In genomic region chr22:29312218-29313125, GRCh38 we compare ENCODE assay signal across 12 cellular contexts. TPM values are rescaled to one million over a fixed set of nuclear protein-coding genes. Genes with fewer than 3 reads are reported as not detected.
DNase-seq lines count a peak whose midpoint lies in the region; ATAC-seq, FAIRE-seq and TF ChIP-seq lines count a peak whose summit lies in the region.
"Had no signal": no experiment of that assay in that cellular context is flagged by ENCODE, and none has a peak within 500 bp of the region (broad histone marks: within the 10 kb centered on the region; RNA-seq: fewer than 3 reads in every experiment).

No MANE protein-coding gene starts in this region.

- H3K4me1 Mint-ChIP-seq in T-helper 17 cell = peaks cover 29% of the 10 kb centered on the region

- H3K27ac Mint-ChIP-seq in T-helper 17 cell = peak overlapping the region; percentile 2

- H3K9ac ChIP-seq in kidney (ENCODE audit: low read length in 2 of 2) = no peak overlapping the region

- WGBS in spleen, 5 donors = 86 to 96% (median 90%) methylated on average over 24 to 25 of the region's 25 CpGs

- no peak for TF ChIP-seq POLR2A in spleen (IDR thresholded peaks at IDR 0.05)

- no peaks in the 10 kb centered on the region for H3K36me3 Mint-ChIP-seq in T-helper 17 cell (ENCODE audit: low read depth)

- ATAC-seq in T-helper 17 cell (no peak), GM18868 (IDR thresholded peaks at IDR 0.05; ENCODE audit: unreplicated experiment) (no peak)

- H3K9me3 ChIP-seq in T-helper 17 cell (ENCODE audit: control insufficient read depth, low read length, poor library complexity, severe bottlenecking) = no peaks in the 10 kb centered on the region
- no peaks in the 10 kb centered on the region for H3K9me3 ChIP-seq in kidney (ENCODE audit: control insufficient read depth in 1 of 2, low read length in 2 of 2)
- no peaks in the 10 kb centered on the region for H3K9me3 ChIP-seq in spleen
- H3K9me3 ChIP-seq: pancreas had no signal

- intact Hi-C loops in kidney (cut with DNase I) = no loop called here
- intact Hi-C loops in spleen (cut with DNase I; ENCODE audit: low total_unique reads) = no loop called here

- H3K4me3 Mint-ChIP-seq in T-helper 17 cell = peak overlapping the region; percentile 31

- no peak for FAIRE-seq in kidney (lab: Jason Lieb, UNC)
- FAIRE-seq: bronchial epithelial cell, pancreas had no signal

- H3K27ac ChIP-seq in kidney (ENCODE audit: low read depth in 2 of 2, low read length in 2 of 2) = no peak overlapping the region
- H3K27ac ChIP-seq in spleen = no peak overlapping the region
- H3K27ac ChIP-seq: pancreas had no signal

- peaks cover 41% of the 10 kb centered on the region for H3K27me3 Mint-ChIP-seq in T-helper 17 cell

- no peak overlapping the region for H3K4me3 ChIP-seq in kidney (ENCODE audit: low read length in 2 of 2)
- no peak overlapping the region for H3K4me3 ChIP-seq in spleen
- H3K4me3 ChIP-seq: pancreas had no signal

- TF ChIP-seq CTCF in kidney (IDR thresholded peaks at IDR 0.05; ENCODE audit: borderline replicate concordance, extremely low read depth, insufficient read depth) (no peak), spleen (IDR thresholded peaks at IDR 0.05 in 8 of 11, conservative IDR thresholded peaks at IDR 0.05 in 3 of 11) (no peak)

- peaks cover 8 to 41% of the 10 kb centered on the region in 2 donors for H3K4me1 ChIP-seq in kidney (ENCODE audit: control insufficient read depth in 1 of 2, insufficient read depth in 1 of 2, low read depth in 1 of 2, low read length in 2 of 2)
- peaks cover 32 to 88% (median 74%) of the 10 kb centered on the region in 6 donors for H3K4me1 ChIP-seq in spleen

- H3K36me3 ChIP-seq in kidney (ENCODE audit: control insufficient read depth in 1 of 2, insufficient read depth in 2 of 2, low read length in 2 of 2) = no peaks in the 10 kb centered on the region
- peaks cover 0 to 10% (median 0%) of the 10 kb centered on the region in 6 donors for H3K36me3 ChIP-seq in spleen
- H3K36me3 ChIP-seq: pancreas had no signal

- peaks cover 0 to 79% (median 50%) of the 10 kb centered on the region in 7 donors for H3K27me3 ChIP-seq in spleen (replicated peaks in 1 of 7)

- DNase-seq in activated CD8-positive, alpha-beta memory T cell treated with anti-CD3 and anti-CD28 coated beads, Interleukin-2, amount 50 U/mL, for 48 hours = peak; percentile 53
- DNase-seq in activated CD8-positive, alpha-beta memory T cell treated with anti-CD3 and anti-CD28 coated beads, Interleukin-2, amount 50 U/mL, for 4 hours = no peak
- DNase-seq in T-helper 17 cell = no peak
- peak; percentile 58 for DNase-seq in kidney
- peak; percentile 72 for DNase-seq in spleen
- DNase-seq in islet precursor cell = no peak
- DNase-seq in putamen (ENCODE audit: low spot score) = no peak
- DNase-seq: GDM1 had no signal

RNA-seq across cellular contexts. Expression of gene RASL10A, which starts 3.0 kb away (rescaled TPM):
- under 1 TPM in 1 of 2 donors, not detected in 1; 0.92 TPM for total RNA-seq in T-helper 17 cell
- 1.2 TPM for total RNA-seq in kidney
- polyA plus RNA-seq in kidney (ENCODE audit: insufficient read depth, low read depth, low replicate concordance) = 0.73 TPM
- 1 to 10 TPM in 5 of 7 donors, under 1 TPM in 2; 0.54 to 4.6 (median 2.0) TPM for total RNA-seq in spleen
- 1 to 10 TPM; 1.8 to 6.1 (median 2.9) TPM for polyA plus RNA-seq in spleen
- total RNA-seq: bronchial epithelial cell, NCI-H460 had no signal

RNA-seq across cellular contexts. Expression of gene GAS2L1, which starts 6.0 kb away (rescaled TPM):
- total RNA-seq in T-helper 17 cell (10 to 100 TPM in 1 of 2 donors, 1 to 10 TPM in 1; 2.5 to 32.6 TPM), kidney (27.2 TPM), spleen (10 to 100 TPM; 13.8 to 41.5 (median 35.4) TPM)
- polyA plus RNA-seq in kidney (ENCODE audit: insufficient read depth, low read depth, low replicate concordance) (24.2 TPM), spleen (10 to 100 TPM in 1 of 3 donors, 1 to 10 TPM in 2; 7.0 to 21.7 (median 8.5) TPM)

RNA-seq across cellular contexts. Expression of gene EWSR1, which starts 44.4 kb away (rescaled TPM):
- total RNA-seq in T-helper 17 cell = 100 to 1,000 TPM; 323 to 335 TPM
- total RNA-seq in kidney = 214 TPM
- 124 TPM for polyA plus RNA-seq in kidney (ENCODE audit: insufficient read depth, low read depth, low replicate concordance)
- total RNA-seq in spleen = 100 to 1,000 TPM; 181 to 282 (median 266) TPM
- 100 to 1,000 TPM; 127 to 207 (median 204) TPM for polyA plus RNA-seq in spleen

RNA-seq across cellular contexts. Expression of gene RHBDD3, which starts 44.7 kb away (rescaled TPM):
- total RNA-seq in T-helper 17 cell (10 to 100 TPM; 11.3 to 15.9 TPM), kidney (19.2 TPM), spleen (10 to 100 TPM; 17.6 to 45.8 (median 24.7) TPM)
- polyA plus RNA-seq in kidney (ENCODE audit: insufficient read depth, low read depth, low replicate concordance) (26.3 TPM), spleen (10 to 100 TPM; 16.3 to 36.5 (median 23.9) TPM)

Comparison
In these comparisons a context has a peak if more than half of its experiments do, and no peak if none do; other contexts are left out.
1. DNase-seq: peak in activated CD8-positive, alpha-beta memory T cell treated with anti-CD3 and anti-CD28 coated beads, Interleukin-2, amount 50 U/mL, for 48 hours (single experiment), kidney (single experiment) and spleen (single experiment); none in activated CD8-positive, alpha-beta memory T cell treated with anti-CD3 and anti-CD28 coated beads, Interleukin-2, amount 50 U/mL, for 4 hours (single experiment), T-helper 17 cell (0 of 3), islet precursor cell (single experiment) and putamen (single experiment).